In the genomic region with DNA sequence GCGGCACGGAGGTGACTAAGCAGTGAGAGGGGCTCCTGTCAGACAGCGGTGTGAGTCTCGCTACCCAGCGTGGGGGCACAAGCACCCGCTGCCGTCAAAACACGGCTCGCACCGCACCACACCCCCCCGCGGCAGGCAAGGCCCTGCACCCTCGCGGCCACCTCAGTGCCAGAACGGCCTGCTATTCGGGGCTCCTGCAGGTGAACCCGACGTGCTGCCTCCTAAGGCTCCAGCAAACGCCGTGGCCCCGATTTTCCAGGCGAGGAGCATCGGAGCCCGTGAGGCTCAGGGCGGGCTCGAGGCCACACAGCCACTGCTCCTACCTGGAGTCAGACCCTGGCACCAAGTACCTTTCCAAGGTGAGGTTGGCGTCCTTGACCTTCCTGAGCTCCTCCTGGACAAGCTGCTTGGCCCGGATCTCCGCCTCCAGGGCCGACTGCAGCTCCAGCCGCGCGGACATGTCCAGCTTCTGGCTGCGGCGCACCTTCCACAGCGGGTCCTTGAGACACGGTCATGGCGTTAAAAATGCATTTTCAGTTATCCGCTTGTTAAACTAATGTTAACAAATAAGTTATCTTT, we compare ENCODE assay signal across 36 cellular contexts. TPM values are rescaled to one million over a fixed set of nuclear protein-coding genes. Genes with fewer than 3 reads are reported as not detected.
"Had no signal": no experiment of that assay in that cellular context is flagged by ENCODE, and none has a peak within 500 bp of the region (broad histone marks: within the 10 kb centered on the region; RNA-seq: fewer than 3 reads in every experiment).

No MANE protein-coding gene starts in this region.

- H3K27me3 ChIP-seq: adrenal gland, ascending aorta, breast epithelium, cardiac muscle cell, dorsolateral prefrontal cortex, esophagus squamous epithelium, gastroesophageal sphincter had no signal

- H3K27ac Mint-ChIP-seq: activated CD4-positive, alpha-beta memory T cell treated with anti-CD3 and anti-CD28 coated beads, Interleukin-2, amount 10 ng/mL, durations not matched to agents 7 days and 5 days; activated CD4-positive, alpha-beta T cell treated with anti-CD3 and anti-CD28 coated beads for 36 hours; activated CD4-positive, alpha-beta T cell treated with anti-CD3 and anti-CD28 coated beads, Interleukin-2, amount 10 ng/mL, durations not matched to agents 7 days and 5 days; activated naive CD8-positive, alpha-beta T cell; activated naive CD8-positive, alpha-beta T cell treated with anti-CD3 and anti-CD28 coated beads, Interleukin-2, amount 50 U/mL, for 24 hours; activated T-cell treated with anti-CD3 and anti-CD28 coated beads, Interleukin-2, amount 50 U/mL, for 24 hours; activated T-cell treated with anti-CD3 and anti-CD28 coated beads, Interleukin-2, amount 50 U/mL, for 72 hours; brain; dendritic cell treated with granulocyte-macrophage colony-stimulating factor and Interleukin-4, amounts not matched to agents 40 ng/mL and 50 ng/mL, for 4 days; T-helper 17 cell; T-helper 2 cell treated with Interferon-gamma antibody and Interleukin-4, amounts not matched to agents 5 μg/mL and 100 μg/mL, for 36 hours had no signal

- H3K4me1 Mint-ChIP-seq: activated CD4-positive, alpha-beta memory T cell treated with anti-CD3 and anti-CD28 coated beads, Interleukin-2, amount 10 ng/mL, durations not matched to agents 7 days and 5 days; activated CD4-positive, alpha-beta T cell treated with anti-CD3 and anti-CD28 coated beads for 36 hours; activated CD4-positive, alpha-beta T cell treated with anti-CD3 and anti-CD28 coated beads, Interleukin-2, amount 10 ng/mL, durations not matched to agents 7 days and 5 days; activated naive CD8-positive, alpha-beta T cell treated with anti-CD3 and anti-CD28 coated beads, Interleukin-2, amount 50 U/mL, for 24 hours; brain; T-helper 17 cell had no signal

- H3K4me1 ChIP-seq: adrenal gland, ascending aorta, breast epithelium, esophagus squamous epithelium, gastroesophageal sphincter had no signal

- H3K27me3 Mint-ChIP-seq: activated CD4-positive, alpha-beta memory T cell treated with anti-CD3 and anti-CD28 coated beads, Interleukin-2, amount 10 ng/mL, durations not matched to agents 7 days and 5 days; activated CD4-positive, alpha-beta T cell treated with anti-CD3 and anti-CD28 coated beads for 36 hours; activated CD4-positive, alpha-beta T cell treated with anti-CD3 and anti-CD28 coated beads, Interleukin-2, amount 10 ng/mL, durations not matched to agents 7 days and 5 days; activated naive CD8-positive, alpha-beta T cell; activated naive CD8-positive, alpha-beta T cell treated with anti-CD3 and anti-CD28 coated beads, Interleukin-2, amount 50 U/mL, for 24 hours; activated T-cell treated with anti-CD3 and anti-CD28 coated beads, Interleukin-2, amount 50 U/mL, for 24 hours; brain; dendritic cell treated with granulocyte-macrophage colony-stimulating factor and Interleukin-4, amounts not matched to agents 40 ng/mL and 50 ng/mL, for 4 days; T-helper 17 cell had no signal

- H3K4me3 Mint-ChIP-seq: activated CD4-positive, alpha-beta memory T cell treated with anti-CD3 and anti-CD28 coated beads, Interleukin-2, amount 10 ng/mL, durations not matched to agents 7 days and 5 days; activated CD4-positive, alpha-beta T cell treated with anti-CD3 and anti-CD28 coated beads for 36 hours; activated CD4-positive, alpha-beta T cell treated with anti-CD3 and anti-CD28 coated beads, Interleukin-2, amount 10 ng/mL, durations not matched to agents 7 days and 5 days; activated naive CD8-positive, alpha-beta T cell; activated naive CD8-positive, alpha-beta T cell treated with anti-CD3 and anti-CD28 coated beads, Interleukin-2, amount 50 U/mL, for 24 hours; activated T-cell treated with anti-CD3 and anti-CD28 coated beads, Interleukin-2, amount 50 U/mL, for 24 hours; activated T-cell treated with anti-CD3 and anti-CD28 coated beads, Interleukin-2, amount 50 U/mL, for 72 hours; brain; dendritic cell treated with granulocyte-macrophage colony-stimulating factor and Interleukin-4, amounts not matched to agents 40 ng/mL and 50 ng/mL, for 4 days; T-helper 17 cell; T-helper 2 cell treated with Interferon-gamma antibody and Interleukin-4, amounts not matched to agents 5 μg/mL and 100 μg/mL, for 36 hours had no signal

- H3K4me3 ChIP-seq: adrenal gland, ascending aorta, breast epithelium, cardiac muscle cell, coronary artery, dorsolateral prefrontal cortex, esophagus squamous epithelium, gastroesophageal sphincter had no signal

- ATAC-seq: activated CD4-positive, alpha-beta T cell treated with anti-CD3 and anti-CD28 coated beads for 36 hours; activated naive CD8-positive, alpha-beta T cell treated with anti-CD3 and anti-CD28 coated beads, Interleukin-2, amount 50 U/mL, for 24 hours; activated T-cell treated with anti-CD3 and anti-CD28 coated beads, Interleukin-2, amount 50 U/mL, for 72 hours; gastroesophageal sphincter; T-helper 17 cell had no signal

- H3K27ac ChIP-seq: adrenal gland, ascending aorta, breast epithelium, cardiac muscle cell, coronary artery, esophagus squamous epithelium, gastroesophageal sphincter had no signal

- H3K9me3 Mint-ChIP-seq: activated CD4-positive, alpha-beta memory T cell treated with anti-CD3 and anti-CD28 coated beads, Interleukin-2, amount 10 ng/mL, durations not matched to agents 7 days and 5 days; activated CD4-positive, alpha-beta T cell treated with anti-CD3 and anti-CD28 coated beads, Interleukin-2, amount 10 ng/mL, durations not matched to agents 7 days and 5 days; activated naive CD8-positive, alpha-beta T cell treated with anti-CD3 and anti-CD28 coated beads, Interleukin-2, amount 50 U/mL, for 24 hours; activated T-cell treated with anti-CD3 and anti-CD28 coated beads, Interleukin-2, amount 50 U/mL, for 24 hours; activated T-cell treated with anti-CD3 and anti-CD28 coated beads, Interleukin-2, amount 50 U/mL, for 72 hours; brain; dendritic cell treated with granulocyte-macrophage colony-stimulating factor and Interleukin-4, amounts not matched to agents 40 ng/mL and 50 ng/mL, for 4 days; T-helper 2 cell treated with Interferon-gamma antibody and Interleukin-4, amounts not matched to agents 5 μg/mL and 100 μg/mL, for 36 hours had no signal

- H3K9me3 ChIP-seq: adrenal gland, ascending aorta, breast epithelium, esophagus squamous epithelium, gastroesophageal sphincter had no signal

- DNase-seq: activated CD4-positive, alpha-beta memory T cell treated with anti-CD3 and anti-CD28 coated beads, Interleukin-2, amount 10 ng/mL, durations not matched to agents 7 days and 5 days; activated CD4-positive, alpha-beta T cell treated with anti-CD3 and anti-CD28 coated beads for 36 hours; activated CD4-positive, alpha-beta T cell treated with anti-CD3 and anti-CD28 coated beads, Interleukin-2, amount 10 ng/mL, durations not matched to agents 7 days and 5 days; activated CD4-positive, alpha-beta T cell treated with anti-CD3 and anti-CD28 coated beads, Interleukin-2, amount 50 U/mL, for 4 hours; activated CD4-positive, CD25-positive, alpha-beta regulatory T cell; activated CD4-positive, CD25-positive, alpha-beta regulatory T cell treated with anti-CD3 and anti-CD28 coated beads, Interleukin-2, amount 50 U/mL, for 72 hours; activated CD8-positive, alpha-beta memory T cell treated with anti-CD3 and anti-CD28 coated beads, Interleukin-2, amount 50 U/mL, for 48 hours; activated gamma-delta T cell treated with Interleukin-2 at 50 U/mL for 16 hours; activated naive CD4-positive, alpha-beta T cell treated with anti-CD3 and anti-CD28 coated beads, Interleukin-2, amount 50 U/mL, for 16 hours; activated naive CD4-positive, alpha-beta T cell treated with Interleukin-2 at 50 U/mL for 16 hours; activated naive CD8-positive, alpha-beta T cell treated with anti-CD3 and anti-CD28 coated beads, Interleukin-2, amount 50 U/mL, for 24 hours; activated T-cell treated with anti-CD3 and anti-CD28 coated beads for 4 hours; activated T-cell treated with anti-CD3 and anti-CD28 coated beads, Interleukin-2, amount 50 U/mL, for 24 hours; activated T-cell treated with anti-CD3 and anti-CD28 coated beads, Interleukin-2, amount 50 U/mL, for 72 hours; adrenal gland; amygdala; central memory CD4-positive, alpha-beta T cell; cerebellar nuclear complex; dorsolateral prefrontal cortex; effector memory CD4-positive, alpha-beta T cell; erythroblast; esophagus squamous epithelium; foreskin melanocyte; T-helper 1 cell; T-helper 17 cell; T1000 had no signal

RNA-seq across cellular contexts. Expression of gene AMN, which starts 41.8 kb away (rescaled TPM):
- polyA plus RNA-seq: fibroblast of lung had no signal
